Comparison of ENCODE assay signal across 13 cellular contexts in genomic region chr17:49898547-49899490, GRCh38. TPM values are rescaled to one million over a fixed set of nuclear protein-coding genes. Genes with fewer than 3 reads are reported as not detected.
DNase-seq lines count a peak whose midpoint lies in the region; ATAC-seq and TF ChIP-seq lines count a peak whose summit lies in the region.
"Had no signal": no experiment of that assay in that cellular context is flagged by ENCODE, and none has a peak within 500 bp of the region (broad histone marks: within the 10 kb centered on the region; RNA-seq: fewer than 3 reads in every experiment).

No MANE protein-coding gene starts in this region.

- H3K9me3 Mint-ChIP-seq in activated CD4-positive, alpha-beta T cell treated with anti-CD3 and anti-CD28 coated beads for 36 hours (ENCODE audit: low read depth) = no peaks in the 10 kb centered on the region
- H3K9me3 Mint-ChIP-seq in endodermal cell (no peaks in the 10 kb centered on the region), progenitor cell of endocrine pancreas (ENCODE audit: low read depth) (no peaks in the 10 kb centered on the region)
- H3K9me3 Mint-ChIP-seq: CD4-positive, CD25-positive, alpha-beta regulatory T cell; effector memory CD8-positive, alpha-beta T cell had no signal

- no peak overlapping the region for H3K9ac ChIP-seq in endodermal cell (ENCODE audit: extremely low read depth, low read length, poor library complexity, severe bottlenecking)

- peaks cover 46% of the 10 kb centered on the region for H3K27me3 ChIP-seq in endodermal cell (ENCODE audit: control insufficient read depth, insufficient read depth, low read length, poor library complexity, severe bottlenecking)

- no peaks in the 10 kb centered on the region for H3K36me3 Mint-ChIP-seq in activated CD4-positive, alpha-beta T cell treated with anti-CD3 and anti-CD28 coated beads for 36 hours (ENCODE audit: low read depth)
- H3K36me3 Mint-ChIP-seq in endodermal cell (ENCODE audit: low read depth) (no peaks in the 10 kb centered on the region), progenitor cell of endocrine pancreas (ENCODE audit: insufficient read depth) (no peaks in the 10 kb centered on the region)

- no peak overlapping the region for H3K27ac Mint-ChIP-seq in activated CD4-positive, alpha-beta T cell treated with anti-CD3 and anti-CD28 coated beads for 36 hours
- no peak overlapping the region for H3K27ac Mint-ChIP-seq in endodermal cell
- peak overlapping the region; percentile 69 for H3K27ac Mint-ChIP-seq in progenitor cell of endocrine pancreas
- H3K27ac Mint-ChIP-seq: CD4-positive, CD25-positive, alpha-beta regulatory T cell; effector memory CD8-positive, alpha-beta T cell had no signal

- H3K4me3 Mint-ChIP-seq in activated CD4-positive, alpha-beta T cell treated with anti-CD3 and anti-CD28 coated beads for 36 hours = no peak overlapping the region
- no peak overlapping the region for H3K4me3 Mint-ChIP-seq in endodermal cell
- H3K4me3 Mint-ChIP-seq in progenitor cell of endocrine pancreas (ENCODE audit: low read depth) = no peak overlapping the region
- H3K4me3 Mint-ChIP-seq: CD4-positive, CD25-positive, alpha-beta regulatory T cell; effector memory CD8-positive, alpha-beta T cell had no signal

- intact Hi-C loops in activated CD4-positive, alpha-beta T cell treated with anti-CD3 and anti-CD28 coated beads for 36 hours (cut with DNase I, micrococcal nuclease) = no loop called here

- CTCF ChIA-PET in activated CD4-positive, alpha-beta T cell treated with anti-CD3 and anti-CD28 coated beads for 36 hours (lab: Charles Lee) = interaction anchor here (0.6 to 2.7 kb wide), 6 partner anchors 10 to 484 kb away, joined by 3 to 15 read pairs (median 3); partner anchors contain the start of gene PHB1

- H3K4me1 ChIP-seq in endodermal cell (ENCODE audit: control insufficient read depth, insufficient read depth, low read length) = no peaks in the 10 kb centered on the region

- no peak for ATAC-seq in activated CD4-positive, alpha-beta T cell treated with anti-CD3 and anti-CD28 coated beads for 36 hours
- ATAC-seq in HG03469 (IDR thresholded peaks at IDR 0.05; ENCODE audit: unreplicated experiment) = no peak
- ATAC-seq: effector memory CD8-positive, alpha-beta T cell; left lung had no signal

- 49 to 52% methylated on average over 5 to 9 of the region's 9 CpGs for WGBS in endodermal cell (ENCODE audit: insufficient coverage in 1 of 2, insufficient read length in 1 of 2), 2 experiments

- peaks cover 38% of the 10 kb centered on the region for H3K27me3 Mint-ChIP-seq in activated CD4-positive, alpha-beta T cell treated with anti-CD3 and anti-CD28 coated beads for 36 hours
- H3K27me3 Mint-ChIP-seq in endodermal cell (ENCODE audit: insufficient read depth) (peaks cover 65% of the 10 kb centered on the region), progenitor cell of endocrine pancreas (peaks cover 58% of the 10 kb centered on the region)

- no peak overlapping the region for H3K27ac ChIP-seq in endodermal cell (ENCODE audit: low read depth, low read length)
- H3K27ac ChIP-seq: left lung had no signal

- no peaks in the 10 kb centered on the region for H3K36me3 ChIP-seq in endodermal cell (ENCODE audit: control insufficient read depth, insufficient read depth, low read length)
- H3K36me3 ChIP-seq: left lung had no signal

- H3K9me3 ChIP-seq in endodermal cell (ENCODE audit: control insufficient read depth, low read length) = no peaks in the 10 kb centered on the region
- H3K9me3 ChIP-seq: left lung had no signal

- POLR2A ChIA-PET in activated CD4-positive, alpha-beta T cell treated with anti-CD3 and anti-CD28 coated beads for 36 hours (lab: Charles Lee) = no interaction called here

- H3K4me3 ChIP-seq in endodermal cell (ENCODE audit: low read length) = no peak overlapping the region
- H3K4me3 ChIP-seq: left lung had no signal

- no peaks in the 10 kb centered on the region for H3K4me1 Mint-ChIP-seq in activated CD4-positive, alpha-beta T cell treated with anti-CD3 and anti-CD28 coated beads for 36 hours
- H3K4me1 Mint-ChIP-seq in endodermal cell (no peaks in the 10 kb centered on the region), progenitor cell of endocrine pancreas (ENCODE audit: low read depth) (no peaks in the 10 kb centered on the region)

- peak; percentile 15 for DNase-seq in activated CD4-positive, alpha-beta T cell treated with anti-CD3 and anti-CD28 coated beads for 36 hours
- no peak for DNase-seq in activated CD4-positive, alpha-beta T cell treated with anti-CD3 and anti-CD28 coated beads, Interleukin-2, amount 50 U/mL, for 48 hours
- DNase-seq in NCI-H82 (lab: John Stamatoyannopoulos, UW) (peak; percentile 94), endodermal cell (peak; percentile 95), progenitor cell of endocrine pancreas (ENCODE audit: low spot score, unreplicated experiment) (no peak), NCI-H187 (lab: John Stamatoyannopoulos, UW) (no peak)
- no peak for DNase-seq in activated naive CD4-positive, alpha-beta T cell treated with anti-CD3 and anti-CD28 coated beads, Interleukin-2, amount 50 U/mL, for 16 hours
- DNase-seq: activated gamma-delta T cell treated with Interleukin-2 at 50 U/mL for 16 hours; CD4-positive, CD25-positive, alpha-beta regulatory T cell; effector memory CD8-positive, alpha-beta T cell; left lung; NCI-H446 treated with DMSO at 0.1 percent for 48 hours had no signal

- TF ChIP-seq CTCF in endodermal cell (conservative IDR thresholded peaks at IDR 0.05) (peak; percentile 80), progenitor cell of endocrine pancreas (IDR thresholded peaks at IDR 0.05; ENCODE audit: unreplicated experiment) (peak; percentile 45)

RNA-seq across cellular contexts. Expression of gene TAC4, which starts 51.0 kb away (rescaled TPM):
- total RNA-seq in activated CD4-positive, alpha-beta T cell treated with anti-CD3 and anti-CD28 coated beads for 36 hours = not detected
- total RNA-seq in endodermal cell = 1 to 10 TPM; 1.5 to 3.2 TPM
- polyA plus RNA-seq in endodermal cell (2013, experiment 1 of 2) = not detected
- polyA plus RNA-seq in endodermal cell (2013, experiment 2 of 2) = not detected
- total RNA-seq in progenitor cell of endocrine pancreas = not detected in 2 replicates
- total RNA-seq: CD4-positive, CD25-positive, alpha-beta regulatory T cell; left lung had no signal
- polyA plus RNA-seq: CD4-positive, CD25-positive, alpha-beta regulatory T cell had no signal

Comparison
In these comparisons a context has a peak if more than half of its experiments do, and no peak if none do; other contexts are left out.
1. DNase-seq: peak in activated CD4-positive, alpha-beta T cell treated with anti-CD3 and anti-CD28 coated beads for 36 hours (single experiment), NCI-H82 (single experiment) and endodermal cell (single experiment); none in activated CD4-positive, alpha-beta T cell treated with anti-CD3 and anti-CD28 coated beads, Interleukin-2, amount 50 U/mL, for 48 hours (0 of 2), progenitor cell of endocrine pancreas (single experiment), activated naive CD4-positive, alpha-beta T cell treated with anti-CD3 and anti-CD28 coated beads, Interleukin-2, amount 50 U/mL, for 16 hours (single experiment) and NCI-H187 (0 of 2).